9 cellular contexts compared by ENCODE assay signal in genomic region chr6:72861935-72862432, GRCh38.
A peak's percentile ranks its signal among the peaks of the same experiment; 100 is the strongest.
DNase-seq lines count a peak whose midpoint lies in the region; ATAC-seq and TF ChIP-seq lines count a peak whose summit lies in the region.
"Had no signal": no experiment of that assay in that cellular context is flagged by ENCODE, and none has a peak within 500 bp of the region (broad histone marks: within the 10 kb centered on the region; RNA-seq: fewer than 3 reads in every experiment).

No MANE protein-coding gene starts in this region.

- DNase-seq in GM20000 (ENCODE audit: low spot score) (peak; percentile 5), left cardiac atrium (peak; percentile 45), Peyer's patch (no peak), NCI-H2081 (lab: John Stamatoyannopoulos, UW) (no peak), NCI-H2171 (lab: John Stamatoyannopoulos, UW) (no peak)
- DNase-seq: activated effector memory CD4-positive, alpha-beta T cell treated with anti-CD3 and anti-CD28 coated beads, Interleukin-2, amount 50 U/mL, for 16 hours had no signal

- intact Hi-C loops in left cardiac atrium (cut with DNase I): no loop called here

- H3K27me3 ChIP-seq in ACC112 (ENCODE audit: insufficient read depth, low read length) (no peaks in the 10 kb centered on the region), Peyer's patch (no peaks in the 10 kb centered on the region)

- TF ChIP-seq CTCF in GM20000 (IDR thresholded peaks at IDR 0.05; ENCODE audit: extremely low read depth, missing control alignments): no peak
- TF ChIP-seq CTCF in Peyer's patch (IDR thresholded peaks at IDR 0.05): no peak

- TF ChIP-seq POLR2A in Peyer's patch (IDR thresholded peaks at IDR 0.05): no peak

- H3K36me3 ChIP-seq in ACC112 (ENCODE audit: insufficient read depth, low read length): no peaks in the 10 kb centered on the region
- no peaks in the 10 kb centered on the region for H3K36me3 ChIP-seq in Peyer's patch

- H3K4me1 ChIP-seq in ACC112 (ENCODE audit: control insufficient read depth, insufficient read depth, low read length, unreplicated experiment): peaks cover 75% of the 10 kb centered on the region
- H3K4me1 ChIP-seq in Peyer's patch: no peaks in the 10 kb centered on the region

- H3K27ac ChIP-seq in ACC112 (ENCODE audit: low read depth, low read length) (peak overlapping the region; percentile 91), Peyer's patch (no peak overlapping the region)

- ATAC-seq in left cardiac atrium: peak; percentile 84 to 92
- ATAC-seq in GM19324 (IDR thresholded peaks at IDR 0.05; ENCODE audit: low FRiP score, unreplicated experiment): no peak

- H3K4me3 ChIP-seq in ACC112 (ENCODE audit: low read depth, low read length) (peak overlapping the region; percentile 31), Peyer's patch (no peak overlapping the region)

- peak overlapping the region; percentile 26 for H2AFZ ChIP-seq in ACC112 (ENCODE audit: low read length, unreplicated experiment)

- peaks cover 6% of the 10 kb centered on the region for H3K79me2 ChIP-seq in ACC112 (ENCODE audit: control insufficient read depth, insufficient read depth, low read length, unreplicated experiment)

- no peaks in the 10 kb centered on the region for H3K9me3 ChIP-seq in Peyer's patch

TF ChIP-seq in PFSK-1, 5 proteins besides CTCF, POLR2A, EP300 and RAD21:
- TF ChIP-seq FOXP2 (optimal IDR thresholded peaks at IDR 0.05; ENCODE audit: borderline replicate concordance, extremely low read depth, extremely low read length, insufficient read depth): no peak
- 0 out of 2 replicates have a peak, but pooled peaks have one; percentile 14 for TF ChIP-seq TAF1 (IDR thresholded peaks at IDR 0.05; ENCODE audit: borderline replicate concordance, insufficient read depth, low read length)

Comparison
In these comparisons a context has a peak if more than half of its experiments do, and no peak if none do; other contexts are left out.
1. DNase-seq: peak in GM20000 (single experiment) and left cardiac atrium (single experiment); none in Peyer's patch (0 of 3), NCI-H2081 (0 of 2) and NCI-H2171 (single experiment).